ENCODE assay signal across 14 cellular contexts in genomic region chr3:129211345-129211744, GRCh38. TPM values are rescaled to one million over a fixed set of nuclear protein-coding genes. Genes with fewer than 3 reads are reported as not detected.
DNase-seq lines count a peak whose midpoint lies in the region; ATAC-seq and TF ChIP-seq lines count a peak whose summit lies in the region.
"Had no signal": no experiment of that assay in that cellular context is flagged by ENCODE, and none has a peak within 500 bp of the region (broad histone marks: within the 10 kb centered on the region; RNA-seq: fewer than 3 reads in every experiment).

No MANE protein-coding gene starts in this region.

- no peaks in the 10 kb centered on the region for H3K9me2 ChIP-seq in PC-9 (ENCODE audit: insufficient read depth)

- H3K4me3 ChIP-seq in PC-9 (no peak overlapping the region), rectal smooth muscle tissue (ENCODE audit: low read length) (no peak overlapping the region)
- H3K4me3 ChIP-seq: SJCRH30, tibial artery had no signal

- no peaks in the 10 kb centered on the region for H4K20me1 ChIP-seq in PC-9 (ENCODE audit: insufficient read depth)

- H3K36me3 ChIP-seq in PC-9 (ENCODE audit: low read depth) (no peaks in the 10 kb centered on the region), rectal smooth muscle tissue (ENCODE audit: control insufficient read depth, insufficient read depth, low read length) (no peaks in the 10 kb centered on the region)
- H3K36me3 ChIP-seq: SJCRH30, tibial artery had no signal

- no peak overlapping the region for H2AFZ ChIP-seq in PC-9

- intact Hi-C loops in PC-9 (cut with micrococcal nuclease; ENCODE audit: unreplicated experiment) = loop anchor here (1.0 to 2.0 kb wide), 3 partner anchors 15 to 33 kb away; no protein-coding TSS in a partner anchor

- no peak overlapping the region for H3K9ac ChIP-seq in rectal smooth muscle tissue (ENCODE audit: low read length)

- POLR2A ChIA-PET in PC-9 (lab: Charles Lee; ENCODE audit: unreplicated experiment) = interaction anchor here (0.6 to 0.9 kb wide), 4 partner anchors 13 to 29 kb away, joined by 3 to 16 read pairs (median 7); no protein-coding TSS in a partner anchor

- H3K4me1 ChIP-seq in PC-9 (replicated peaks; ENCODE audit: insufficient read depth) (peaks cover 21% of the 10 kb centered on the region), foreskin keratinocyte (no peaks in the 10 kb centered on the region), rectal smooth muscle tissue (ENCODE audit: control insufficient read depth, insufficient read depth, low read length) (peaks cover 10% of the 10 kb centered on the region)

- peaks cover 19% of the 10 kb centered on the region for H3F3A ChIP-seq in PC-9 (ENCODE audit: insufficient read depth, low read depth)

- H3K79me2 ChIP-seq in PC-9 (ENCODE audit: low read depth) = no peaks in the 10 kb centered on the region

- H3K27ac ChIP-seq in 22Rv1 = peak overlapping the region; percentile 78
- peak overlapping the region; percentile 75 for H3K27ac ChIP-seq in PC-9
- H3K27ac ChIP-seq in foreskin keratinocyte = peak overlapping the region; percentile 10
- peak overlapping the region; percentile 57 for H3K27ac ChIP-seq in rectal smooth muscle tissue (ENCODE audit: low read depth, low read length)
- H3K27ac ChIP-seq: SJCRH30, tibial artery had no signal

- TF ChIP-seq CTCF in 22Rv1 (IDR thresholded peaks at IDR 0.05) (no peak), PC-9 (conservative IDR thresholded peaks at IDR 0.05) (no peak), foreskin keratinocyte (conservative IDR thresholded peaks at IDR 0.05) (no peak)

- peak overlapping the region; percentile 54 for H3K4me2 ChIP-seq in PC-9

- no peaks in the 10 kb centered on the region for H3K27me3 ChIP-seq in PC-9 (ENCODE audit: insufficient read depth, low read depth)
- H3K27me3 ChIP-seq in foreskin keratinocyte = no peaks in the 10 kb centered on the region
- no peaks in the 10 kb centered on the region for H3K27me3 ChIP-seq in rectal smooth muscle tissue (ENCODE audit: control insufficient read depth, insufficient read depth, low read length)
- H3K27me3 ChIP-seq: SJCRH30, tibial artery had no signal

- CTCF ChIA-PET in PC-9 (lab: Charles Lee) = interaction anchor here (0.8 kb wide), 1 partner anchor 34 kb away, joined by 3 read pairs; no protein-coding TSS in a partner anchor

- ATAC-seq in foreskin keratinocyte (no peak), HG02884 (IDR thresholded peaks at IDR 0.05; ENCODE audit: unreplicated experiment) (no peak)

- H3K9me3 ChIP-seq in PC-9 (ENCODE audit: insufficient read depth, low read depth) = no peaks in the 10 kb centered on the region
- H3K9me3 ChIP-seq: SJCRH30, tibial artery had no signal

- DNase-seq in PC-9 (no peak), foreskin keratinocyte (no peak), D341Med (ENCODE audit: low spot score) (no peak), GDM1 (lab: John Stamatoyannopoulos, UW) (no peak), NCI-H774 (lab: John Stamatoyannopoulos, UW) (no peak)
- DNase-seq: activated CD4-positive, alpha-beta T cell treated with anti-CD3 and anti-CD28 coated beads, Interleukin-2, amount 50 U/mL, for 1 hour; activated T-cell treated with anti-CD3 and anti-CD28 coated beads, Interleukin-2, amount 50 U/mL, for 72 hours; NK-92 treated with Interleukin-12 subunit alpha and Interleukin-12 subunit beta, amount 100 ng/mL, for 24 hours; occipital lobe had no signal

- no TSS peak for BruUV-seq in PC-9 (replicated peaks; lab: Mats Ljungman, UMichigan)

RNA-seq across cellular contexts. Expression of gene CNBP, which starts 27.6 kb away (rescaled TPM):
- total RNA-seq in PC-9 (2021) = 261 and 265 TPM in 2 replicates
- total RNA-seq in foreskin keratinocyte = 330 and 340 TPM in 2 replicates
- 274 and 309 TPM in 2 replicates for polyA plus RNA-seq in foreskin keratinocyte

RNA-seq across cellular contexts. Expression of gene COPG1, which starts 38.1 kb away (rescaled TPM):
- 195 and 212 TPM in 2 replicates for total RNA-seq in PC-9 (2021)
- total RNA-seq in foreskin keratinocyte = 145 and 169 TPM in 2 replicates
- polyA plus RNA-seq in foreskin keratinocyte = 104 and 117 TPM in 2 replicates

RNA-seq across cellular contexts. Expression of gene ISY1, which starts 50.5 kb away (rescaled TPM):
- total RNA-seq in PC-9 (2021) = 62.3 and 63.1 TPM in 2 replicates
- 28.3 and 31.4 TPM in 2 replicates for total RNA-seq in foreskin keratinocyte
- 29.6 and 34.7 TPM in 2 replicates for polyA plus RNA-seq in foreskin keratinocyte

Comparison
In these comparisons a context has a peak if more than half of its experiments do, and no peak if none do; other contexts are left out.
1. H3K27ac ChIP-seq: peak in every context shown above with its lines; median percentile 78 in 22Rv1; 75 in PC-9; 57 in rectal smooth muscle tissue; 10 in foreskin keratinocyte.